ENCODE assay signal across 8 cellular contexts in the genomic region with DNA sequence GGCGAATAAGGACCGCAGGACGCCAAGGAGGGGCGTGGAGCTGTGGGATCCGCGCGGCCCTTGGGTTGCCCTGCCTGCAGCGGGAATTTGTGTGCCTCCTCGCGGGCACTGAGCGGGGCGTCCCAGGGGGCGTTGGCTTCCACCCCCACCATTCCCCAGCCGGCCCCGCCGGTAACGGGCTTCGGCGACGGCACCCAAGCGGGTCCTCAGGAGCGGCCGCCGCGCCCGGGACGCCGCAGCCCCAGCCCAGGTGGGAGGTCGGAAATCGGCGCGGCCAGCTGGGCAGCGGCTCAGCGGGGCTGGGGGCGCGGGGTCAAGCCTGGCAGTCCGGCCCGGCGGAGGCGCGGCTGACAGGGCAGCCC. TPM values are rescaled to one million over a fixed set of nuclear protein-coding genes. Genes with fewer than 3 reads are reported as not detected.
DNase-seq lines count a peak whose midpoint lies in the region; TF ChIP-seq lines count a peak whose summit lies in the region.

No MANE protein-coding gene starts in this region.

- DNase-seq in NOMO-1 treated with DMSO at 0.1 percent for 48 hours (lab: John Stamatoyannopoulos, UW; ENCODE audit: unreplicated experiment) (peak; percentile 13), NOMO-1 (lab: John Stamatoyannopoulos, UW; ENCODE audit: unreplicated experiment in 2 of 2) (no peak), activated T-cell treated with anti-CD3 and anti-CD28 coated beads for 48 hours (ENCODE audit: low read depth) (peak; percentile 12), fibroblast of pulmonary artery (ENCODE audit: low read depth) (peak; percentile 21), SW 1271 (lab: John Stamatoyannopoulos, UW) (no peak)
- no peak for DNase-seq in Jurkat, Clone E6-1 (ENCODE audit: low read depth, low spot score)
- DNase-seq in NK-92 treated with Interleukin-12 subunit alpha and Interleukin-12 subunit beta, amount 100 ng/mL, for 24 hours (lab: John Stamatoyannopoulos, UW), result no peak

- no peaks in the 10 kb centered on the region for H3K36me3 Mint-ChIP-seq in nephron (ENCODE audit: low read depth)

- H3K4me3 ChIP-seq in Jurkat, Clone E6-1 (ENCODE audit: low read length), result peak overlapping the region; percentile 55
- H3K4me3 ChIP-seq in fibroblast of pulmonary artery (replicated peaks; ENCODE audit: low read depth, low read length), result peak overlapping the region; percentile 70

- H3K9me3 Mint-ChIP-seq in nephron, result no peaks in the 10 kb centered on the region

- peak overlapping the region; percentile 88 to 92 (median 90) for H3K4me3 Mint-ChIP-seq in nephron

- H3K27ac Mint-ChIP-seq in nephron, result peak overlapping the region in 1 of 3 experiments; percentile 48

- H3K27me3 Mint-ChIP-seq in nephron (ENCODE audit: low read depth), result peaks cover 15% of the 10 kb centered on the region

- peaks cover 55% of the 10 kb centered on the region for H3K4me1 Mint-ChIP-seq in nephron

- no peak for TF ChIP-seq CTCF in fibroblast of pulmonary artery (IDR thresholded peaks at IDR 0.05; ENCODE audit: low read length, missing control alignments)
- TF ChIP-seq CTCF in nephron (IDR thresholded peaks at IDR 0.05; ENCODE audit: unreplicated experiment in 3 of 3), result no peak

RNA-seq across cellular contexts. Expression of gene CLTCL1, which starts 0.3 kb away (rescaled TPM):
- polyA plus RNA-seq in Jurkat, Clone E6-1 (2012; ENCODE audit: insufficient read depth, insufficient read length), result 6.1 TPM

Comparison
In these comparisons a context has a peak if more than half of its experiments do, and no peak if none do; other contexts are left out.
1. DNase-seq: peak in NOMO-1 treated with DMSO at 0.1 percent for 48 hours (single experiment), activated T-cell treated with anti-CD3 and anti-CD28 coated beads for 48 hours (single experiment) and fibroblast of pulmonary artery (single experiment); none in NOMO-1 (0 of 2), Jurkat, Clone E6-1 (single experiment), SW 1271 (0 of 2) and NK-92 treated with Interleukin-12 subunit alpha and Interleukin-12 subunit beta, amount 100 ng/mL, for 24 hours (single experiment).